ENCODE assay signal across 22 cellular contexts in genomic region chr2:145064476-145064875, GRCh38.
DNase-seq lines count a peak whose midpoint lies in the region; ATAC-seq, FAIRE-seq and TF ChIP-seq lines count a peak whose summit lies in the region.
"Had no signal": no experiment of that assay in that cellular context is flagged by ENCODE, and none has a peak within 500 bp of the region (broad histone marks: within the 10 kb centered on the region; RNA-seq: fewer than 3 reads in every experiment).

No MANE protein-coding gene starts in this region.

- no peak for TF ChIP-seq POLR2A in A549 (IDR thresholded peaks at IDR 0.05; ENCODE audit: low read length)

- TF ChIP-seq EP300 in A549 (IDR thresholded peaks at IDR 0.05): no peak

- H3K4me2 ChIP-seq in A549: 0 out of 3 replicates have a peak overlapping the region, but pooled peaks have one; percentile 2

- H3K27ac ChIP-seq in A549 (no peak overlapping the region), caudate nucleus (ENCODE audit: low read depth, low read length) (peak overlapping the region; percentile 94), subcutaneous abdominal adipose tissue (ENCODE audit: low read depth, low read length) (peak overlapping the region; percentile 98)
- H3K27ac ChIP-seq: HL-60, RWPE1 had no signal

- TF ChIP-seq RAD21 in A549 (conservative IDR thresholded peaks at IDR 0.05 in 1 of 2, IDR thresholded peaks at IDR 0.05 in 1 of 2): no peak

- TF ChIP-seq CTCF in A549 (IDR thresholded peaks at IDR 0.05): no peak
- no peak for TF ChIP-seq CTCF in fibroblast of villous mesenchyme (IDR thresholded peaks at IDR 0.05; ENCODE audit: insufficient read depth, low read depth, low read length)

- DNase-seq in A549 (ENCODE audit: low read depth in 1 of 2, low spot score in 1 of 2) (no peak), caudate nucleus (lab: John Stamatoyannopoulos, UW) (no peak), fibroblast of villous mesenchyme (ENCODE audit: low read depth) (peak; percentile 20), NCI-H1105 (lab: John Stamatoyannopoulos, UW) (no peak)
- DNase-seq in activated CD4-positive, CD25-positive, alpha-beta regulatory T cell (lab: John Stamatoyannopoulos, UW): no peak
- DNase-seq: 8988T, Calu3, DMS79 treated with DMSO at 0.1 percent for 48 hours, Karpas-422, NCI-H1092, NCI-H1436 treated with DMSO at 0.1 percent for 48 hours, NCI-H187 treated with DMSO at 0.1 percent for 48 hours, NCI-H446, NCI-H526, SHP77 treated with DMSO at 0.1 percent for 48 hours had no signal

- POLR2A ChIA-PET in A549 (lab: Yijun Ruan, JAX): no interaction called here

- WGBS in A549 (ENCODE audit: missing lambda C conversion rate): 39% methylated on average over 1 of the region's 1 CpG

- peaks cover 0 to 5% (median 0%) of the 10 kb centered on the region in 5 donors for H3K27me3 ChIP-seq in subcutaneous abdominal adipose tissue (ENCODE audit: control insufficient read depth in 5 of 5, insufficient read depth in 4 of 5, low read length in 5 of 5)

- no peak for FAIRE-seq in A549 (lab: Jason Lieb, UNC)
- FAIRE-seq: GM12892 had no signal

- CTCF ChIA-PET in A549 (lab: Yijun Ruan, JAX): no interaction called here

- ATAC-seq in A549 (no peak), HG02885 (IDR thresholded peaks at IDR 0.05; ENCODE audit: poor library complexity, unreplicated experiment) (no peak)
- ATAC-seq: HCT116, Panc1 had no signal

- H3K4me1 ChIP-seq in A549 (peaks cover 10% of the 10 kb centered on the region; the same call in 1 of the 3 replicates), subcutaneous abdominal adipose tissue (ENCODE audit: control insufficient read depth in 5 of 5, insufficient read depth in 5 of 5, low read length in 5 of 5) (peaks cover 3 to 29% (median 20%) of the 10 kb centered on the region in 5 donors)

- H3K36me3 ChIP-seq in subcutaneous abdominal adipose tissue (ENCODE audit: control insufficient read depth in 5 of 5, insufficient read depth in 5 of 5, low read length in 5 of 5): no peaks in the 10 kb centered on the region

- no peak overlapping the region for H3K9ac ChIP-seq in subcutaneous abdominal adipose tissue (ENCODE audit: low read length in 5 of 5)

- H3K9me3 ChIP-seq in A549 (peaks cover 2% of the 10 kb centered on the region; the same call in 2 of the 3 replicates), subcutaneous abdominal adipose tissue (ENCODE audit: control insufficient read depth in 5 of 5, low read length in 5 of 5) (peaks cover 0 to 4% (median 0%) of the 10 kb centered on the region in 5 donors)

- H3K4me3 ChIP-seq in A549: no peak overlapping the region
- no peak overlapping the region for H3K4me3 ChIP-seq in fibroblast of villous mesenchyme (ENCODE audit: low read depth, low read length)
- H3K4me3 ChIP-seq in subcutaneous abdominal adipose tissue (ENCODE audit: low read depth in 1 of 5, low read length in 5 of 5): no peak overlapping the region

TF ChIP-seq in A549, 52 proteins besides CTCF, POLR2A, EP300 and RAD21:
- TF ChIP-seq, protein P1, sequence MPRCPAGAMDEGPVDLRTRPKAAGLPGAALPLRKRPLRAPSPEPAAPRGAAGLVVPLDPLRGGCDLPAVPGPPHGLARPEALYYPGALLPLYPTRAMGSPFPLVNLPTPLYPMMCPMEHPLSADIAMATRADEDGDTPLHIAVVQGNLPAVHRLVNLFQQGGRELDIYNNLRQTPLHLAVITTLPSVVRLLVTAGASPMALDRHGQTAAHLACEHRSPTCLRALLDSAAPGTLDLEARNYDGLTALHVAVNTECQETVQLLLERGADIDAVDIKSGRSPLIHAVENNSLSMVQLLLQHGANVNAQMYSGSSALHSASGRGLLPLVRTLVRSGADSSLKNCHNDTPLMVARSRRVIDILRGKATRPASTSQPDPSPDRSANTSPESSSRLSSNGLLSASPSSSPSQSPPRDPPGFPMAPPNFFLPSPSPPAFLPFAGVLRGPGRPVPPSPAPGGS (IDR thresholded peaks at IDR 0.05): no peak
- no peak for TF ChIP-seq ZNF302 (CRISPR knock-in tag; IDR thresholded peaks at IDR 0.05)
- TF ChIP-seq EHMT2 (IDR thresholded peaks at IDR 0.05; ENCODE audit: low read depth): no peak
- no peak for TF ChIP-seq HDAC2 (IDR thresholded peaks at IDR 0.05)
- TF ChIP-seq FOXS1 (CRISPR knock-in tag; IDR thresholded peaks at IDR 0.05): no peak
- no peak for TF ChIP-seq RFX5 (IDR thresholded peaks at IDR 0.05)
- no peak for TF ChIP-seq HOXA7 (CRISPR knock-in tag; IDR thresholded peaks at IDR 0.05)
- no peak for TF ChIP-seq JUNB (IDR thresholded peaks at IDR 0.05)
TF ChIP-seq in A549: peak in this region for 0.

Comparison
In these comparisons a context has a peak if more than half of its experiments do, and no peak if none do; other contexts are left out.
1. H3K27ac ChIP-seq: peak in caudate nucleus (single experiment) and subcutaneous abdominal adipose tissue (single experiment); none in A549 (0 of 2).